Comparison of ENCODE assay signal across 25 cellular contexts in the genomic region with DNA sequence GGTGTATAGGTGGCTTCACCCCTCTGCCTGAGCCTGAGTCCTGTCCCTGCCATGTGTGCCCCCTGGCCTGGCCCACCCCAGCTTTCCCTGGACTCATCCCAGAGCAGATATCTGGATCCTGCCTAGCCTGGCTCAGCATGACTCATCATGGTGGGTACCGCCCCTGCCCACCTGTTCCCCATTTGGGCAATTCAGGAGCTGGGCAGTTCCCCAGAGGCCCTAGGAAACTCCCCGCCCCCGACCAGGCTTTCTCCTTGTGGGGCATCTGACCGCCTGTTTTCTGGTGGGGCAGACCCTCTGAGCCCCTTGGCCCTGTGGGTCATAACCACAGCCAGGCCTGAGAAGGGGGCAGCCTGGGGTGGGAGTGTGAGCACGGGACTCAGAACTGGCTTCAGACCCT. TPM values are rescaled to one million over a fixed set of nuclear protein-coding genes. Genes with fewer than 3 reads are reported as not detected.
DNase-seq lines count a peak whose midpoint lies in the region; ATAC-seq, FAIRE-seq and TF ChIP-seq lines count a peak whose summit lies in the region.
"Had no signal": no experiment of that assay in that cellular context is flagged by ENCODE, and none has a peak within 500 bp of the region (broad histone marks: within the 10 kb centered on the region; RNA-seq: fewer than 3 reads in every experiment).

No MANE protein-coding gene starts in this region.

- H3K27me3 Mint-ChIP-seq in naive thymus-derived CD8-positive, alpha-beta T cell = no peaks in the 10 kb centered on the region
- H3K27me3 Mint-ChIP-seq: activated CD4-positive, alpha-beta T cell treated with anti-CD3 and anti-CD28 coated beads, Interleukin-2, amount 10 ng/mL, durations not matched to agents 7 days and 5 days; T-helper 17 cell had no signal

- TF ChIP-seq EP300 in HepG2 (IDR thresholded peaks at IDR 0.05; ENCODE audit: low read depth in 2 of 2, low read length in 2 of 2) (no peak), HepG2 (CRISPR knock-in tag; IDR thresholded peaks at IDR 0.05; ENCODE audit: borderline replicate concordance) (no peak), sigmoid colon (IDR thresholded peaks at IDR 0.05) (no peak)

- DNase-seq in HepG2 (ENCODE audit: low spot score) = no peak
- no peak for DNase-seq in right lobe of liver
- DNase-seq in NCI-H524 (lab: John Stamatoyannopoulos, UW) = peak; percentile 32 to 72
- DNase-seq in foreskin keratinocyte = no peak
- no peak for DNase-seq in urothelium cell line (ENCODE audit: low spot score)
- DNase-seq in sigmoid colon = no peak
- no peak for DNase-seq in activated CD4-positive, CD25-positive, alpha-beta regulatory T cell treated with anti-CD3 and anti-CD28 coated beads, Interleukin-2, amount 50 U/mL, for 72 hours
- DNase-seq in naive thymus-derived CD8-positive, alpha-beta T cell = no peak
- DNase-seq: activated CD4-positive, alpha-beta T cell treated with anti-CD3 and anti-CD28 coated beads, Interleukin-2, amount 10 ng/mL, durations not matched to agents 7 days and 5 days; body of pancreas; C1 segment of cervical spinal cord; effector CD8-positive, alpha-beta T cell; gastrocnemius medialis; H9; islet precursor cell; lower lobe of right lung; Peyer's patch; stimulated activated CD4-positive, alpha-beta T cell treated with anti-CD3 and anti-CD28 coated beads, Interleukin-4, amount 100 ng/mL, for 24 hours; substantia nigra; T-helper 17 cell had no signal

- no peak overlapping the region for H3K4me2 ChIP-seq in HepG2 (ENCODE audit: low read depth, low read length)
- H3K4me2 ChIP-seq: A549 had no signal

- ATAC-seq in HepG2 = no peak
- no peak for ATAC-seq in right lobe of liver
- peak; percentile 36 for ATAC-seq in foreskin keratinocyte
- ATAC-seq in naive thymus-derived CD8-positive, alpha-beta T cell = no peak
- ATAC-seq: A549, body of pancreas, gastrocnemius medialis, K562, lower lobe of right lung, T-helper 17 cell had no signal

- peaks cover 20 to 38% (median 26%) of the 10 kb centered on the region in 4 donors for H3K4me1 Mint-ChIP-seq in naive thymus-derived CD8-positive, alpha-beta T cell

- no peak overlapping the region for H3K4me3 Mint-ChIP-seq in naive thymus-derived CD8-positive, alpha-beta T cell
- H3K4me3 Mint-ChIP-seq: activated CD4-positive, alpha-beta T cell treated with anti-CD3 and anti-CD28 coated beads, Interleukin-2, amount 10 ng/mL, durations not matched to agents 7 days and 5 days; H9; T-helper 17 cell had no signal

- TF ChIP-seq CTCF in HepG2 (CRISPR knock-in tag; IDR thresholded peaks at IDR 0.05) (no peak), right lobe of liver (IDR thresholded peaks at IDR 0.05) (no peak), foreskin keratinocyte (conservative IDR thresholded peaks at IDR 0.05) (no peak), sigmoid colon (IDR thresholded peaks at IDR 0.05) (no peak)

- TF ChIP-seq POLR2A in HepG2 (IDR thresholded peaks at IDR 0.05; ENCODE audit: insufficient read depth in 1 of 2, low read depth in 2 of 2, low read length in 2 of 2) = no peak
- TF ChIP-seq POLR2A in right lobe of liver (IDR thresholded peaks at IDR 0.05) = no peak
- no peak for TF ChIP-seq POLR2A in sigmoid colon (IDR thresholded peaks at IDR 0.05)

- in situ Hi-C loops in HepG2 (cut with HindIII; ENCODE audit: extremely low pct_ligation_motif_present, low pct_unique_long_range_greater_than_20kb) = no loop called here

- CTCF ChIA-PET in HepG2 (lab: Yijun Ruan, JAX; ENCODE audit: low intra/inter-chr PET ratio, low total read pairs) = no interaction called here

- no CpG with 5 or more reads among the region's 5 CpGs for WGBS in HepG2 (ENCODE audit: low lambda C conversion rate)
- WGBS in right lobe of liver (ENCODE audit: insufficient coverage, low coverage, low lambda C conversion rate, missing lambda C conversion rate) = no CpG with 5 or more reads among the region's 5 CpGs
- WGBS in sigmoid colon, 2 donors = 76 to 78% methylated on average over 5 of the region's 5 CpGs

- FAIRE-seq in HepG2 (lab: Jason Lieb, UNC) (no peak), urothelium cell line (lab: Jason Lieb, UNC) (peak; percentile 53)
- FAIRE-seq: A549, K562 had no signal

- H3K27ac Mint-ChIP-seq in naive thymus-derived CD8-positive, alpha-beta T cell = no peak overlapping the region
- H3K27ac Mint-ChIP-seq: activated T-helper 2 cell treated with anti-CD3 and anti-CD28 coated beads, Interferon-gamma antibody, Interleukin-2, Interleukin-4, amounts not matched to agents 10 μg/mL and 5 μg/mL and 100 μg/mL, durations not matched to agents 14 hours and 24 hours and 36 hours; H9; T-helper 17 cell had no signal

- no peaks in the 10 kb centered on the region for H3K9me3 Mint-ChIP-seq in naive thymus-derived CD8-positive, alpha-beta T cell
- H3K9me3 Mint-ChIP-seq: activated CD4-positive, alpha-beta T cell treated with anti-CD3 and anti-CD28 coated beads, Interleukin-2, amount 10 ng/mL, durations not matched to agents 7 days and 5 days; activated T-helper 2 cell treated with anti-CD3 and anti-CD28 coated beads, Interferon-gamma antibody, Interleukin-2, Interleukin-4, amounts not matched to agents 10 μg/mL and 5 μg/mL and 100 μg/mL, durations not matched to agents 14 hours and 24 hours and 36 hours; H9 had no signal

- H3K9me3 ChIP-seq in HepG2 (ENCODE audit: low read length) (no peaks in the 10 kb centered on the region), right lobe of liver (no peaks in the 10 kb centered on the region), sigmoid colon (no peaks in the 10 kb centered on the region)
- H3K9me3 ChIP-seq: A549, body of pancreas, gastrocnemius medialis, lower lobe of right lung, Peyer's patch had no signal

- no peaks in the 10 kb centered on the region for H4K20me1 ChIP-seq in HepG2 (ENCODE audit: insufficient read depth, low read length)

- H3K27me3 ChIP-seq in HepG2 (ENCODE audit: control insufficient read depth in 1 of 2, insufficient read depth in 2 of 2, low read length in 2 of 2) = peaks cover 6 to 24% of the 10 kb centered on the region in 2 experiments; a peak in 4 of 5 replicates
- no peaks in the 10 kb centered on the region for H3K27me3 ChIP-seq in right lobe of liver
- H3K27me3 ChIP-seq in foreskin keratinocyte = no peaks in the 10 kb centered on the region
- no peaks in the 10 kb centered on the region for H3K27me3 ChIP-seq in sigmoid colon
- H3K27me3 ChIP-seq: body of pancreas, gastrocnemius medialis, Peyer's patch had no signal

- no peak overlapping the region for H3K27ac ChIP-seq in HepG2 (ENCODE audit: extremely low read length, insufficient read depth, low read length)
- H3K27ac ChIP-seq in right lobe of liver = no peak overlapping the region
- no peak overlapping the region for H3K27ac ChIP-seq in foreskin keratinocyte
- H3K27ac ChIP-seq in sigmoid colon = no peak overlapping the region
- H3K27ac ChIP-seq: A549, body of pancreas, gastrocnemius medialis, lower lobe of right lung, Peyer's patch, SK-N-MC had no signal

- no peaks in the 10 kb centered on the region for H3K79me2 ChIP-seq in HepG2 (ENCODE audit: insufficient read depth, low read length)

- intact Hi-C loops in HepG2 (cut with micrococcal nuclease; ENCODE audit: unreplicated experiment) = no loop called here
- intact Hi-C loops in right lobe of liver (cut with DNase I) = no loop called here
- intact Hi-C loops in sigmoid colon (cut with DNase I) = no loop called here

- POLR2A ChIA-PET in HepG2 (lab: Yijun Ruan, JAX) = interaction anchor here (0.6 kb wide), 1 partner anchor 10 kb away, joined by 3 read pairs; no protein-coding TSS in a partner anchor
- POLR2A ChIA-PET in naive thymus-derived CD8-positive, alpha-beta T cell (lab: Charles Lee) = no interaction called here

- no TSS peak for BruUV-seq in HepG2 (replicated peaks; lab: Mats Ljungman, UMichigan)

- H3K36me3 ChIP-seq in HepG2 (replicated peaks in 1 of 2; ENCODE audit: control insufficient read depth in 1 of 2, insufficient read depth in 2 of 2, low read length in 2 of 2) = no peaks in the 10 kb centered on the region
- H3K36me3 ChIP-seq in right lobe of liver = no peaks in the 10 kb centered on the region
- peaks cover 0 to under 1% (median 0%) of the 10 kb centered on the region in 4 donors for H3K36me3 ChIP-seq in sigmoid colon
- H3K36me3 ChIP-seq: gastrocnemius medialis, Peyer's patch had no signal

- H3K4me3 ChIP-seq in HepG2 (replicated peaks in 1 of 3; ENCODE audit: insufficient read depth in 1 of 3, low read depth in 2 of 3, low read length in 3 of 3) (no peak overlapping the region), right lobe of liver (no peak overlapping the region), sigmoid colon (no peak overlapping the region)
- H3K4me3 ChIP-seq: A549, body of pancreas, gastrocnemius medialis, K562, lower lobe of right lung, Peyer's patch, SK-N-MC had no signal

- TF ChIP-seq RAD21 in HepG2 (CRISPR knock-in tag; IDR thresholded peaks at IDR 0.05) = no peak

- no peak overlapping the region for H3K9ac ChIP-seq in HepG2 (ENCODE audit: insufficient read depth, low read depth, low read length)

- H3K4me1 ChIP-seq in HepG2 (ENCODE audit: insufficient read depth, low read length) (peaks cover 37% of the 10 kb centered on the region), right lobe of liver (peaks cover 0 to 15% (median 0%) of the 10 kb centered on the region in 4 donors), foreskin keratinocyte (peaks cover 17% of the 10 kb centered on the region), sigmoid colon (peaks cover 0 to 24% (median 18%) of the 10 kb centered on the region in 4 donors)

- H3K36me3 Mint-ChIP-seq in naive thymus-derived CD8-positive, alpha-beta T cell = no peaks in the 10 kb centered on the region

- H2AFZ ChIP-seq in HepG2 (ENCODE audit: low read length) = no peak overlapping the region

RNA-seq across cellular contexts. Expression of a gene that starts 4.4 kb away (rescaled TPM):
- total RNA-seq in HepG2 (2016; rRNA removed; fragmentation: Illumina TruSeq; extraction: Trizol) = 0.32 and 0.46 TPM in 2 replicates
- 0.44 TPM in 1 of 2 replicates, not detected in the other for total RNA-seq in HepG2 (2016; cell fraction: cytosol; rRNA removed; fragmentation: Illumina TruSeq; extraction: Trizol; ENCODE audit: low read depth)
- total RNA-seq in HepG2 (2016; cell fraction: insoluble cytoplasmic fraction; rRNA removed; fragmentation: Illumina TruSeq; extraction: Trizol) = 0.54 and 0.67 TPM in 2 replicates
- 0.37 and 0.52 TPM in 2 replicates for total RNA-seq in HepG2 (2016; cell fraction: membrane; rRNA removed; fragmentation: Illumina TruSeq; extraction: Trizol)
- not detected in 2 replicates for total RNA-seq in HepG2 (2016; cell fraction: nucleus; rRNA removed; fragmentation: Illumina TruSeq; extraction: Trizol)
- 1.4 and 2.2 TPM in 2 replicates for polyA plus RNA-seq in HepG2 (2011; rRNA removed)
- polyA plus RNA-seq in HepG2 (2011; cell fraction: cytosol; rRNA removed) = 1.2 and 2.8 TPM in 2 replicates
- polyA plus RNA-seq in HepG2 (2011; cell fraction: nucleus; rRNA removed) = 1.6 and 2.3 TPM in 2 replicates
- 0.40 and 1.0 TPM in 2 replicates for polyA plus RNA-seq in HepG2 (2012)
- polyA plus RNA-seq in HepG2 (2016; cell fraction: cytosol; fragmentation: Illumina TruSeq; extraction: Trizol; ENCODE audit: low read depth) = 0.12 and 0.24 TPM in 2 replicates
- polyA plus RNA-seq in HepG2 (2016; cell fraction: insoluble cytoplasmic fraction; fragmentation: Illumina TruSeq; extraction: Trizol; ENCODE audit: low read depth) = 0.40 TPM in 1 of 2 replicates, not detected in the other
- 0.30 TPM in 1 of 2 replicates, not detected in the other for polyA plus RNA-seq in HepG2 (2016; cell fraction: membrane; fragmentation: Illumina TruSeq; extraction: Trizol; ENCODE audit: low read depth)
- polyA plus RNA-seq in HepG2 (2016; cell fraction: nucleus; fragmentation: Illumina TruSeq; extraction: Trizol; ENCODE audit: insufficient read depth, low read depth) = 0.59 TPM in 1 of 2 replicates, not detected in the other
- 1.5 and 40.6 TPM in 2 replicates for polyA minus RNA-seq in HepG2 (2011; rRNA and poly(A)+ RNA removed; ENCODE audit: low replicate concordance)
- polyA minus RNA-seq in HepG2 (2011; cell fraction: cytosol; rRNA and poly(A)+ RNA removed) = 1.5 and 3.2 TPM in 2 replicates
- polyA minus RNA-seq in HepG2 (2011; cell fraction: nucleus; rRNA and poly(A)+ RNA removed) = not detected in 2 replicates
- total RNA-seq in right lobe of liver = 100 to 1,000 TPM in 2 of 6 experiments, 10 to 100 TPM in 4; 18.1 to 198 (median 31.9) TPM
- total RNA-seq in foreskin keratinocyte = 364 and 470 TPM in 2 replicates
- 560 and 763 TPM in 2 replicates for polyA plus RNA-seq in foreskin keratinocyte
- 100 to 1,000 TPM; 126 to 219 (median 157) TPM for total RNA-seq in sigmoid colon
- polyA plus RNA-seq in sigmoid colon = 100 to 1,000 TPM; 395 to 513 (median 443) TPM
- total RNA-seq in naive thymus-derived CD8-positive, alpha-beta T cell = 10 to 100 TPM; 64.0 to 69.0 TPM
- 100 to 1,000 TPM; 284 to 305 (median 304) TPM for polyA plus RNA-seq in naive thymus-derived CD8-positive, alpha-beta T cell

RNA-seq across cellular contexts. Expression of a gene that starts 12.6 kb away (rescaled TPM):
- 16.7 and 19.3 TPM in 2 replicates for total RNA-seq in HepG2 (2016; rRNA removed; fragmentation: Illumina TruSeq; extraction: Trizol)
- total RNA-seq in HepG2 (2016; cell fraction: cytosol; rRNA removed; fragmentation: Illumina TruSeq; extraction: Trizol; ENCODE audit: low read depth) = 3.6 and 4.4 TPM in 2 replicates
- total RNA-seq in HepG2 (2016; cell fraction: insoluble cytoplasmic fraction; rRNA removed; fragmentation: Illumina TruSeq; extraction: Trizol) = 16.4 and 19.9 TPM in 2 replicates
- total RNA-seq in HepG2 (2016; cell fraction: membrane; rRNA removed; fragmentation: Illumina TruSeq; extraction: Trizol) = 7.9 and 8.0 TPM in 2 replicates
- 8.9 and 13.0 TPM in 2 replicates for total RNA-seq in HepG2 (2016; cell fraction: nucleus; rRNA removed; fragmentation: Illumina TruSeq; extraction: Trizol)
- 9.3 and 10.4 TPM in 2 replicates for polyA plus RNA-seq in HepG2 (2011; rRNA removed)
- polyA plus RNA-seq in HepG2 (2011; cell fraction: cytosol; rRNA removed) = 10.7 and 14.6 TPM in 2 replicates
- polyA plus RNA-seq in HepG2 (2011; cell fraction: nucleus; rRNA removed) = 7.9 and 9.4 TPM in 2 replicates
- 7.5 and 8.7 TPM in 2 replicates for polyA plus RNA-seq in HepG2 (2012)
- polyA plus RNA-seq in HepG2 (2016; cell fraction: cytosol; fragmentation: Illumina TruSeq; extraction: Trizol; ENCODE audit: low read depth) = 4.7 and 4.9 TPM in 2 replicates
- 22.9 and 23.3 TPM in 2 replicates for polyA plus RNA-seq in HepG2 (2016; cell fraction: insoluble cytoplasmic fraction; fragmentation: Illumina TruSeq; extraction: Trizol; ENCODE audit: low read depth)
- 7.9 and 8.8 TPM in 2 replicates for polyA plus RNA-seq in HepG2 (2016; cell fraction: membrane; fragmentation: Illumina TruSeq; extraction: Trizol; ENCODE audit: low read depth)
- polyA plus RNA-seq in HepG2 (2016; cell fraction: nucleus; fragmentation: Illumina TruSeq; extraction: Trizol; ENCODE audit: insufficient read depth, low read depth) = 12.4 and 12.5 TPM in 2 replicates
- 19.9 and 20.2 TPM in 2 replicates for polyA minus RNA-seq in HepG2 (2011; rRNA and poly(A)+ RNA removed; ENCODE audit: low replicate concordance)
- 5.2 and 6.1 TPM in 2 replicates for polyA minus RNA-seq in HepG2 (2011; cell fraction: cytosol; rRNA and poly(A)+ RNA removed)
- polyA minus RNA-seq in HepG2 (2011; cell fraction: nucleus; rRNA and poly(A)+ RNA removed) = 8.6 and 9.2 TPM in 2 replicates
- 10 to 100 TPM in 4 of 6 experiments, 1 to 10 TPM in 2; 8.8 to 22.3 (median 11.4) TPM for total RNA-seq in right lobe of liver
- total RNA-seq in foreskin keratinocyte = 15.9 and 16.7 TPM in 2 replicates
- 19.3 and 24.5 TPM in 2 replicates for polyA plus RNA-seq in foreskin keratinocyte
- total RNA-seq in sigmoid colon = 10 to 100 TPM; 15.3 to 20.8 (median 17.9) TPM
- 10 to 100 TPM; 10.2 to 23.4 (median 14.3) TPM for polyA plus RNA-seq in sigmoid colon
- total RNA-seq in naive thymus-derived CD8-positive, alpha-beta T cell = 10 to 100 TPM in 1 of 2 experiments, 1 to 10 TPM in 1; 9.2 to 10.1 TPM
- polyA plus RNA-seq in naive thymus-derived CD8-positive, alpha-beta T cell = 10 to 100 TPM; 10.8 to 11.3 (median 10.8) TPM

RNA-seq across cellular contexts. Expression of a gene that starts 31.1 kb away (rescaled TPM):
- total RNA-seq in HepG2 (2016; rRNA removed; fragmentation: Illumina TruSeq; extraction: Trizol) (34.1 and 38.1 TPM in 2 replicates), right lobe of liver (10 to 100 TPM; 18.6 to 43.5 (median 24.4) TPM), foreskin keratinocyte (70.2 and 72.5 TPM in 2 replicates), sigmoid colon (10 to 100 TPM; 13.2 to 21.3 (median 16.2) TPM)
- total RNA-seq in HepG2 (2016; cell fraction: cytosol; rRNA removed; fragmentation: Illumina TruSeq; extraction: Trizol; ENCODE audit: low read depth) = 6.3 and 6.6 TPM in 2 replicates
- 28.8 and 39.8 TPM in 2 replicates for total RNA-seq in HepG2 (2016; cell fraction: insoluble cytoplasmic fraction; rRNA removed; fragmentation: Illumina TruSeq; extraction: Trizol)
- total RNA-seq in HepG2 (2016; cell fraction: membrane; rRNA removed; fragmentation: Illumina TruSeq; extraction: Trizol) = 16.2 and 19.8 TPM in 2 replicates
- 17.4 and 21.4 TPM in 2 replicates for total RNA-seq in HepG2 (2016; cell fraction: nucleus; rRNA removed; fragmentation: Illumina TruSeq; extraction: Trizol)
- polyA plus RNA-seq in HepG2 (2011; rRNA removed) (11.9 and 16.9 TPM in 2 replicates), foreskin keratinocyte (50.0 and 54.6 TPM in 2 replicates), sigmoid colon (100 to 1,000 TPM in 1 of 3 donors, 10 to 100 TPM in 2; 83.5 to 127 (median 99.0) TPM)
- 9.1 and 12.7 TPM in 2 replicates for polyA plus RNA-seq in HepG2 (2011; cell fraction: cytosol; rRNA removed)
- polyA plus RNA-seq in HepG2 (2011; cell fraction: nucleus; rRNA removed) = 19.9 and 21.7 TPM in 2 replicates
- polyA plus RNA-seq in HepG2 (2012) = 16.6 and 24.0 TPM in 2 replicates
- polyA plus RNA-seq in HepG2 (2016; cell fraction: cytosol; fragmentation: Illumina TruSeq; extraction: Trizol; ENCODE audit: low read depth) = 3.3 and 3.4 TPM in 2 replicates
- 31.2 and 38.2 TPM in 2 replicates for polyA plus RNA-seq in HepG2 (2016; cell fraction: insoluble cytoplasmic fraction; fragmentation: Illumina TruSeq; extraction: Trizol; ENCODE audit: low read depth)
- 9.6 and 9.7 TPM in 2 replicates for polyA plus RNA-seq in HepG2 (2016; cell fraction: membrane; fragmentation: Illumina TruSeq; extraction: Trizol; ENCODE audit: low read depth)
- polyA plus RNA-seq in HepG2 (2016; cell fraction: nucleus; fragmentation: Illumina TruSeq; extraction: Trizol; ENCODE audit: insufficient read depth, low read depth) = 32.8 and 35.2 TPM in 2 replicates
- polyA minus RNA-seq in HepG2 (2011; rRNA and poly(A)+ RNA removed; ENCODE audit: low replicate concordance) = 43.9 and 71.0 TPM in 2 replicates
- 11.3 and 11.7 TPM in 2 replicates for polyA minus RNA-seq in HepG2 (2011; cell fraction: cytosol; rRNA and poly(A)+ RNA removed)
- 6.5 and 7.7 TPM in 2 replicates for polyA minus RNA-seq in HepG2 (2011; cell fraction: nucleus; rRNA and poly(A)+ RNA removed)
- total RNA-seq in naive thymus-derived CD8-positive, alpha-beta T cell = 10 to 100 TPM; 26.0 to 26.9 TPM
- 10 to 100 TPM; 16.2 to 31.4 (median 25.3) TPM for polyA plus RNA-seq in naive thymus-derived CD8-positive, alpha-beta T cell

RNA-seq across cellular contexts. Expression of a gene that starts 45.2 kb away (rescaled TPM):
- 0.66 and 0.80 TPM in 2 replicates for total RNA-seq in HepG2 (2016; rRNA removed; fragmentation: Illumina TruSeq; extraction: Trizol)
- total RNA-seq in HepG2 (2016; cell fraction: cytosol; rRNA removed; fragmentation: Illumina TruSeq; extraction: Trizol; ENCODE audit: low read depth) = 0.30 and 0.71 TPM in 2 replicates
- 0.88 and 1.2 TPM in 2 replicates for total RNA-seq in HepG2 (2016; cell fraction: insoluble cytoplasmic fraction; rRNA removed; fragmentation: Illumina TruSeq; extraction: Trizol)
- total RNA-seq in HepG2 (2016; cell fraction: membrane; rRNA removed; fragmentation: Illumina TruSeq; extraction: Trizol) = 0.31 and 0.72 TPM in 2 replicates
- 0.71 TPM in 1 of 2 replicates, not detected in the other for total RNA-seq in HepG2 (2016; cell fraction: nucleus; rRNA removed; fragmentation: Illumina TruSeq; extraction: Trizol)
- polyA plus RNA-seq in HepG2 (2011; rRNA removed) = 0.27 and 0.54 TPM in 2 replicates
- 0.69 and 0.76 TPM in 2 replicates for polyA plus RNA-seq in HepG2 (2011; cell fraction: cytosol; rRNA removed)
- 0.90 and 1.2 TPM in 2 replicates for polyA plus RNA-seq in HepG2 (2011; cell fraction: nucleus; rRNA removed)
- 0.17 and 0.71 TPM in 2 replicates for polyA plus RNA-seq in HepG2 (2012)
- polyA plus RNA-seq in HepG2 (2016; cell fraction: cytosol; fragmentation: Illumina TruSeq; extraction: Trizol; ENCODE audit: low read depth) = 0.15 and 0.28 TPM in 2 replicates
- 0.54 and 0.69 TPM in 2 replicates for polyA plus RNA-seq in HepG2 (2016; cell fraction: insoluble cytoplasmic fraction; fragmentation: Illumina TruSeq; extraction: Trizol; ENCODE audit: low read depth)
- 0.19 TPM in 1 of 2 replicates, not detected in the other for polyA plus RNA-seq in HepG2 (2016; cell fraction: membrane; fragmentation: Illumina TruSeq; extraction: Trizol; ENCODE audit: low read depth)
- 0.53 and 1.3 TPM in 2 replicates for polyA plus RNA-seq in HepG2 (2016; cell fraction: nucleus; fragmentation: Illumina TruSeq; extraction: Trizol; ENCODE audit: insufficient read depth, low read depth)
- polyA minus RNA-seq in HepG2 (2011; rRNA and poly(A)+ RNA removed; ENCODE audit: low replicate concordance) = 0.58 and 0.82 TPM in 2 replicates
- polyA minus RNA-seq in HepG2 (2011; cell fraction: cytosol; rRNA and poly(A)+ RNA removed) = not detected in 2 replicates
- 0.62 TPM in 1 of 2 replicates, not detected in the other for polyA minus RNA-seq in HepG2 (2011; cell fraction: nucleus; rRNA and poly(A)+ RNA removed)
- total RNA-seq in right lobe of liver = under 1 TPM in 5 of 6 experiments, not detected in 1; 0.22 to 0.42 (median 0.31) TPM
- 7.4 and 11.8 TPM in 2 replicates for total RNA-seq in foreskin keratinocyte
- 7.1 and 12.8 TPM in 2 replicates for polyA plus RNA-seq in foreskin keratinocyte
- total RNA-seq in sigmoid colon = not detected
- 10 to 100 TPM; 29.6 to 39.1 (median 35.4) TPM for polyA plus RNA-seq in sigmoid colon
- total RNA-seq in naive thymus-derived CD8-positive, alpha-beta T cell = 1 to 10 TPM; 2.6 TPM
- 1 to 10 TPM; 2.8 to 6.1 (median 4.0) TPM for polyA plus RNA-seq in naive thymus-derived CD8-positive, alpha-beta T cell
- total RNA-seq: chondrocyte, gastrocnemius medialis had no signal

Comparison
In these comparisons a context has a peak if more than half of its experiments do, and no peak if none do; other contexts are left out.
1. RNA of a gene that starts 4.4 kb away (total RNA-seq): 364 to 470 TPM in foreskin keratinocyte, 126 to 219 TPM in sigmoid colon, 64.0 to 69.0 TPM in naive thymus-derived CD8-positive, alpha-beta T cell and 18.1 to 198 TPM in right lobe of liver; 0.32 to 0.67 TPM in HepG2; every median in the first group is over 10 times any median in the second.
2. DNase-seq: peak in NCI-H524 (2 of 2); none in HepG2 (single experiment), right lobe of liver (0 of 3), foreskin keratinocyte (0 of 2), urothelium cell line (single experiment), sigmoid colon (single experiment), activated CD4-positive, CD25-positive, alpha-beta regulatory T cell treated with anti-CD3 and anti-CD28 coated beads, Interleukin-2, amount 50 U/mL, for 72 hours (single experiment) and naive thymus-derived CD8-positive, alpha-beta T cell (0 of 10).